In the genomic region with DNA sequence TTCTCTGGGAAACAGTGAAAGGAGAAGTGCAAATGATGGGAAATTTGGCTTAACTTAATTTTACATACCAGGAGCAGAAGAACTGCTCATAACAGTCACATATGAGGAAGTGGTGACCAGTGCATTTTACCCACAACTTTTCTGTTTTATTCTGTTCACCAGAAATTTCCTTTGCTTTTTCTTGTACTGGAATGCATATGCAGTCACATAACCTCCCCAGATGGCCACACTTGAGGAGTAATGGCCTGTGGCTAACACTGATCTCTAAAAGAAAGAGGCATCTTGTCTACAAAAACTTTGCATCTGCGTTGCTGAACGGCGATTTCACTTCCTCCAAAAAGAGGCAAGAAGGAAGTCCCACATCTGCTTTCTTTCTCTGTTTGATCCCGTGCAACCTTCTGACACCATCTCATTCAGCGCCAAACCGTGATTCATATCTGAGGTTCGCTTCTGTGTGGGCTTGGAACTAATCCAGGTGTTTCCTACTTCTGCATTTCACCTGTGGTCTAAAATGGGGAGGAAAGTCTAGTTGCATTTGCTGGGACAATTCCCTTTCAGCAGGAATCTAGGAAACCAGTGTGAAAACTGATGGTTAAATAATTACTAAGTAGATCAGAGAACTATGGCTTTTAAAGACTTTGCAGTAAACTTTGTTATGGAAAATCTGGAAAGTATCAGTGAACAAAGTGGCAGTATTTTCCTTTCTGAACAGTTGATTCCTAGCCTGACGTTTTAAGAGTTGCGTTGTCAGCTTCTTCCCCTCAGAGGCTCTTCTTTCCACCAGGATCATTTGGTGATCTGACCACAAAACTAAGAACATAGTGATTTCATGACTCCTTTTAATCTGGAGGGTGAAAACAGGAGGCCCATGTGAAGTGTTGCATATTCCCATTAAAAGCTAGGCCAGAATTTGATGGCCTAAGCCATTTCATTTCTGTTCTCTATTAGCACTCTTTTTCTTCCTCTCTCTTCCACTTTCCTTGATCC, we compare ENCODE assay signal across 8 cellular contexts. TPM values are rescaled to one million over a fixed set of nuclear protein-coding genes. Genes with fewer than 3 reads are reported as not detected.
A peak's percentile ranks its signal among the peaks of the same experiment; 100 is the strongest.
DNase-seq lines count a peak whose midpoint lies in the region; ATAC-seq and TF ChIP-seq lines count a peak whose summit lies in the region.

No MANE protein-coding gene starts in this region.

- H3K36me3 Mint-ChIP-seq in stimulated activated naive B cell treated with anti-CD40 and anti-IgM and Interleukin-4, amounts not matched to agents 10 μg/mL and 1 μg/mL and 100 μg/mL, for 72 hours = peaks cover 0 to 3% of the 10 kb centered on the region in 2 donors

- H3K4me1 ChIP-seq in esophagus squamous epithelium = peaks cover 0 to 18% (median 3%) of the 10 kb centered on the region in 3 donors

- H3K36me3 ChIP-seq in MG63 = no peaks in the 10 kb centered on the region
- H3K36me3 ChIP-seq in esophagus squamous epithelium = no peaks in the 10 kb centered on the region

- H3K4me3 ChIP-seq in MG63 (no peak overlapping the region), esophagus squamous epithelium (no peak overlapping the region)

- no peak for DNase-seq in activated CD4-positive, CD25-positive, alpha-beta regulatory T cell treated with anti-CD3 and anti-CD28 coated beads, Interleukin-2, amount 50 U/mL, for 72 hours
- DNase-seq in MG63 = peak; percentile 68
- no peak for DNase-seq in esophagus squamous epithelium (lab: John Stamatoyannopoulos, UW)
- peak; percentile 86 for DNase-seq in stimulated activated naive B cell treated with anti-CD40 and anti-IgM and Interleukin-4, amounts not matched to agents 10 μg/mL and 1 μg/mL and 100 μg/mL, for 72 hours
- no peak for DNase-seq in iPS-NIHi7 (ENCODE audit: extremely low spot score)
- DNase-seq in DMS79 treated with DMSO at 0.1 percent for 48 hours (lab: John Stamatoyannopoulos, UW) = no peak

- no peaks in the 10 kb centered on the region for H3K9me3 Mint-ChIP-seq in stimulated activated naive B cell treated with anti-CD40 and anti-IgM and Interleukin-4, amounts not matched to agents 10 μg/mL and 1 μg/mL and 100 μg/mL, for 72 hours

- peak overlapping the region in 3 of 4 donors; percentile 53 to 66 (median 59) for H3K27ac ChIP-seq in esophagus squamous epithelium

- no peaks in the 10 kb centered on the region for H3K9me3 ChIP-seq in MG63
- no peaks in the 10 kb centered on the region for H3K9me3 ChIP-seq in esophagus squamous epithelium

- 10 to 21% methylated on average over 9 of the region's 9 CpGs for WGBS in esophagus squamous epithelium, 2 donors

- intact Hi-C loops in esophagus squamous epithelium (cut with DNase I) = no loop called here

- TF ChIP-seq CTCF in esophagus squamous epithelium (IDR thresholded peaks at IDR 0.05) = no peak

- H3K4me3 Mint-ChIP-seq in stimulated activated naive B cell treated with anti-CD40 and anti-IgM and Interleukin-4, amounts not matched to agents 10 μg/mL and 1 μg/mL and 100 μg/mL, for 72 hours = peak overlapping the region; percentile 8 to 46

- peak overlapping the region; percentile 98 for H3K27ac Mint-ChIP-seq in stimulated activated naive B cell treated with anti-CD40 and anti-IgM and Interleukin-4, amounts not matched to agents 10 μg/mL and 1 μg/mL and 100 μg/mL, for 72 hours

- no peak for TF ChIP-seq POLR2A in esophagus squamous epithelium (IDR thresholded peaks at IDR 0.05)

- ATAC-seq in activated CD4-positive, CD25-positive, alpha-beta regulatory T cell treated with anti-CD3 and anti-CD28 coated beads, Interleukin-2, amount 50 U/mL, for 24 hours = peak; percentile 23 to 41
- ATAC-seq in HG02571 (IDR thresholded peaks at IDR 0.05; ENCODE audit: unreplicated experiment) = peak; percentile 82
- peak; percentile 79 to 84 for ATAC-seq in stimulated activated naive B cell treated with anti-CD40 and anti-IgM and Interleukin-4, amounts not matched to agents 10 μg/mL and 1 μg/mL and 100 μg/mL, for 72 hours (replicated peaks)

- H3K4me1 Mint-ChIP-seq in stimulated activated naive B cell treated with anti-CD40 and anti-IgM and Interleukin-4, amounts not matched to agents 10 μg/mL and 1 μg/mL and 100 μg/mL, for 72 hours = peaks cover 56 to 95% of the 10 kb centered on the region in 2 donors

- no peaks in the 10 kb centered on the region for H3K27me3 Mint-ChIP-seq in stimulated activated naive B cell treated with anti-CD40 and anti-IgM and Interleukin-4, amounts not matched to agents 10 μg/mL and 1 μg/mL and 100 μg/mL, for 72 hours

- H3K27me3 ChIP-seq in MG63 (no peaks in the 10 kb centered on the region), esophagus squamous epithelium (no peaks in the 10 kb centered on the region)

RNA-seq across cellular contexts. Expression of a gene that starts 4.2 kb away (rescaled TPM):
- total RNA-seq in MG63 (2014; rRNA removed; shearing (Covaris generic); ENCODE audit: low replicate concordance) = not detected in 2 replicates
- total RNA-seq in esophagus squamous epithelium = 10 to 100 TPM in 1 of 4 donors, 1 to 10 TPM in 2, under 1 TPM in 1; 0.04 to 19.5 (median 5.1) TPM

RNA-seq across cellular contexts. Expression of a gene that starts 45.0 kb away (rescaled TPM):
- 18.8 and 22.7 TPM in 2 replicates for total RNA-seq in MG63 (2014; rRNA removed; shearing (Covaris generic); ENCODE audit: low replicate concordance)
- total RNA-seq in esophagus squamous epithelium = 1 to 10 TPM; 2.4 to 8.4 (median 4.6) TPM

Comparison
In these comparisons a context has a peak if more than half of its experiments do, and no peak if none do; other contexts are left out.
1. ATAC-seq: peak in every context shown above with its lines; median percentile 82 in HG02571; 82 in stimulated activated naive B cell treated with anti-CD40 and anti-IgM and Interleukin-4, amounts not matched to agents 10 μg/mL and 1 μg/mL and 100 μg/mL, for 72 hours; 32 in activated CD4-positive, CD25-positive, alpha-beta regulatory T cell treated with anti-CD3 and anti-CD28 coated beads, Interleukin-2, amount 50 U/mL, for 24 hours.
2. DNase-seq: peak in MG63 (single experiment) and stimulated activated naive B cell treated with anti-CD40 and anti-IgM and Interleukin-4, amounts not matched to agents 10 μg/mL and 1 μg/mL and 100 μg/mL, for 72 hours (single experiment); none in activated CD4-positive, CD25-positive, alpha-beta regulatory T cell treated with anti-CD3 and anti-CD28 coated beads, Interleukin-2, amount 50 U/mL, for 72 hours (single experiment), esophagus squamous epithelium (single experiment), iPS-NIHi7 (single experiment) and DMS79 treated with DMSO at 0.1 percent for 48 hours (single experiment).